ENCODE assay signal across 20 cellular contexts in genomic region chr7:25669300-25669781, GRCh38.
DNase-seq lines count a peak whose midpoint lies in the region; ATAC-seq and TF ChIP-seq lines count a peak whose summit lies in the region.
"Had no signal": no experiment of that assay in that cellular context is flagged by ENCODE, and none has a peak within 500 bp of the region (broad histone marks: within the 10 kb centered on the region; RNA-seq: fewer than 3 reads in every experiment).

No MANE protein-coding gene starts in this region.

- DNase-seq in heart right ventricle (no peak), left cardiac atrium (no peak), left kidney (ENCODE audit: low read depth, low spot score) (peak; percentile 45), transverse colon (no peak), inferior parietal cortex (ENCODE audit: extremely low spot score) (no peak), T-cell (no peak)
- DNase-seq in stimulated activated CD4-positive, alpha-beta T cell treated with anti-CD3 and anti-CD28 coated beads, Interleukin-2, amount 100 ng/mL, for 48 hours: no peak
- DNase-seq: activated CD8-positive, alpha-beta T cell treated with anti-CD3 and anti-CD28 coated beads for 36 hours; activated naive CD4-positive, alpha-beta T cell treated with Interleukin-2 at 50 U/mL for 16 hours; activated T-cell treated with anti-CD3 and anti-CD28 coated beads, Interleukin-2, amount 50 U/mL, for 1 hour; anterior cingulate cortex; CD4-positive, CD25-positive, alpha-beta regulatory T cell; DMS79 treated with DMSO at 0.1 percent for 48 hours; effector memory CD8-positive, alpha-beta T cell; HCEC 1CT; NCI-H510A treated with DMSO at 0.1 percent for 48 hours; psoas muscle; spleen; stimulated activated CD8-positive, alpha-beta memory T cell treated with anti-CD3 and anti-CD28 coated beads, Interleukin-4, amount 100 ng/mL, for 48 hours had no signal

- intact Hi-C loops in heart right ventricle (cut with DNase I) (loop anchor here in 1 of 10 donors (10.0 kb wide), 1 partner anchor 175 kb away; no protein-coding TSS in a partner anchor), left cardiac atrium (cut with DNase I) (no loop called here), transverse colon (cut with DNase I; ENCODE audit: low total_unique reads) (loop anchor here (10.0 kb wide), 1 partner anchor 85 kb away; no protein-coding TSS in a partner anchor)

- H3K4me3 ChIP-seq in heart right ventricle (no peak overlapping the region), transverse colon (no peak overlapping the region)
- H3K4me3 ChIP-seq: spleen had no signal

- no peaks in the 10 kb centered on the region for H3K36me3 Mint-ChIP-seq in T-cell
- H3K36me3 Mint-ChIP-seq: CD4-positive, CD25-positive, alpha-beta regulatory T cell had no signal

- WGBS in heart right ventricle, 2 donors: 77 to 84% methylated on average over 4 of the region's 4 CpGs
- WGBS in transverse colon (ENCODE audit: low coverage in 1 of 2), 2 donors: 53% methylated on average over 4 of the region's 4 CpGs; no CpG with 5 or more reads in 1 of the 2 donors

- H3K9me3 ChIP-seq in heart right ventricle (no peaks in the 10 kb centered on the region), transverse colon (no peaks in the 10 kb centered on the region)
- H3K9me3 ChIP-seq: psoas muscle, spleen had no signal

- CTCF ChIA-PET in T-cell (lab: Charles Lee): no interaction called here

- no peak for TF ChIP-seq EP300 in transverse colon (IDR thresholded peaks at IDR 0.05; ENCODE audit: low read depth)

- no peak overlapping the region for H3K27ac Mint-ChIP-seq in T-cell
- H3K27ac Mint-ChIP-seq: activated CD8-positive, alpha-beta T cell treated with anti-CD3 and anti-CD28 coated beads for 36 hours; effector memory CD8-positive, alpha-beta T cell had no signal

- H3K4me3 Mint-ChIP-seq in T-cell: no peak overlapping the region
- H3K4me3 Mint-ChIP-seq: activated CD8-positive, alpha-beta T cell treated with anti-CD3 and anti-CD28 coated beads for 36 hours; CD4-positive, CD25-positive, alpha-beta regulatory T cell; effector memory CD8-positive, alpha-beta T cell had no signal

- H3K27me3 Mint-ChIP-seq in T-cell: peaks cover 13 to 24% of the 10 kb centered on the region in 2 donors

- H3K4me1 ChIP-seq in heart right ventricle (peaks cover 0 to 33% (median 16%) of the 10 kb centered on the region in 9 donors), transverse colon (peaks cover 5 to 33% (median 13%) of the 10 kb centered on the region in 4 donors)
- H3K4me1 ChIP-seq: spleen had no signal

- no peaks in the 10 kb centered on the region for H3K4me1 Mint-ChIP-seq in T-cell
- H3K4me1 Mint-ChIP-seq: CD4-positive, CD25-positive, alpha-beta regulatory T cell had no signal

- POLR2A ChIA-PET in T-cell (lab: Charles Lee): no interaction called here

- H3K27ac ChIP-seq in heart right ventricle (peak overlapping the region in 7 of 10 donors; percentile 29 to 76 (median 68)), transverse colon (peak overlapping the region; percentile 19 to 67 (median 49))

- H3K27me3 ChIP-seq in heart right ventricle (no peaks in the 10 kb centered on the region), transverse colon (no peaks in the 10 kb centered on the region)
- H3K27me3 ChIP-seq: spleen had no signal

- H3K36me3 ChIP-seq in heart right ventricle: no peaks in the 10 kb centered on the region
- no peaks in the 10 kb centered on the region for H3K36me3 ChIP-seq in transverse colon
- H3K36me3 ChIP-seq: spleen had no signal

- H3K9me3 Mint-ChIP-seq in T-cell: no peaks in the 10 kb centered on the region
- H3K9me3 Mint-ChIP-seq: activated CD8-positive, alpha-beta T cell treated with anti-CD3 and anti-CD28 coated beads for 36 hours had no signal

- ATAC-seq in heart right ventricle (no peak), left cardiac atrium (no peak), SK-N-SH treated with all-trans-retinoic acid at 6 μM for 48 hours (no peak), T-cell (replicated peaks in 1 of 4) (no peak)
- ATAC-seq: activated CD8-positive, alpha-beta T cell treated with anti-CD3 and anti-CD28 coated beads for 36 hours; effector memory CD8-positive, alpha-beta T cell had no signal

- no peak for TF ChIP-seq CTCF in heart right ventricle (IDR thresholded peaks at IDR 0.05)
- no peak for TF ChIP-seq CTCF in transverse colon (IDR thresholded peaks at IDR 0.05)

- in situ Hi-C loops in transverse colon (cut with MboI; ENCODE audit: low pct_ligation_motif_present in 1 of 4, low pct_unique_long_range_greater_than_20kb in 1 of 4, low sequenced_read_pairs in 3 of 4): loop anchor here in 1 of 4 donors (25.0 kb wide), 1 partner anchor 168 kb away; no protein-coding TSS in a partner anchor

- no peak for TF ChIP-seq POLR2A in transverse colon (IDR thresholded peaks at IDR 0.05)

TF ChIP-seq in SK-N-SH treated with all-trans-retinoic acid at 6 μM for 48 hours, 23 proteins besides CTCF, POLR2A, EP300 and RAD21:
- TF ChIP-seq TCF4 (CRISPR knock-in tag; IDR thresholded peaks at IDR 0.05; ENCODE audit: borderline replicate concordance) (peak; percentile 59; the same call in 1 of the 2 replicates), ZFP3 (CRISPR knock-in tag; IDR thresholded peaks at IDR 0.05) (no peak), ZFP30 (CRISPR knock-in tag; IDR thresholded peaks at IDR 0.05) (no peak), TOX (CRISPR knock-in tag; IDR thresholded peaks at IDR 0.05; ENCODE audit: borderline replicate concordance) (no peak), ISL1 (CRISPR knock-in tag; IDR thresholded peaks at IDR 0.05) (no peak), CSDC2 (CRISPR knock-in tag; IDR thresholded peaks at IDR 0.05) (no peak)
